Comparison of ENCODE assay signal across 16 cellular contexts in genomic region chr3:189298469-189299375, GRCh38.
DNase-seq lines count a peak whose midpoint lies in the region; ATAC-seq lines count a peak whose summit lies in the region.
"Had no signal": no experiment of that assay in that cellular context is flagged by ENCODE, and none has a peak within 500 bp of the region (broad histone marks: within the 10 kb centered on the region; RNA-seq: fewer than 3 reads in every experiment).

No MANE protein-coding gene starts in this region.

- H3K27ac Mint-ChIP-seq in activated naive CD4-positive, alpha-beta T cell treated with anti-CD3 and anti-CD28 coated beads, Interleukin-2, amount 50 U/mL, for 24 hours, result peak overlapping the region; percentile 59
- no peak overlapping the region for H3K27ac Mint-ChIP-seq in stimulated activated naive CD8-positive, alpha-beta T cell treated with anti-CD3 and anti-CD28 coated beads, Interleukin-15, amount 100 ng/mL, for 72 hours
- H3K27ac Mint-ChIP-seq: naive B cell, progenitor cell of endocrine pancreas had no signal

- no peak overlapping the region for H3K4ac ChIP-seq in mesendoderm (ENCODE audit: low read depth, low read length)

- no peaks in the 10 kb centered on the region for H3K27me3 Mint-ChIP-seq in activated naive CD4-positive, alpha-beta T cell treated with anti-CD3 and anti-CD28 coated beads, Interleukin-2, amount 50 U/mL, for 24 hours
- no peaks in the 10 kb centered on the region for H3K27me3 Mint-ChIP-seq in stimulated activated naive CD8-positive, alpha-beta T cell treated with anti-CD3 and anti-CD28 coated beads, Interleukin-15, amount 100 ng/mL, for 72 hours
- H3K27me3 Mint-ChIP-seq: progenitor cell of endocrine pancreas had no signal

- peak; percentile 84 for ATAC-seq in stimulated activated naive CD8-positive, alpha-beta T cell treated with anti-CD3 and anti-CD28 coated beads, Interleukin-15, amount 100 ng/mL, for 72 hours
- no peak for ATAC-seq in HG02938 (IDR thresholded peaks at IDR 0.05; ENCODE audit: unreplicated experiment)

- no peak overlapping the region for H4K5ac ChIP-seq in mesendoderm (ENCODE audit: low read length)

- peaks cover 67% of the 10 kb centered on the region for H3K4me1 Mint-ChIP-seq in activated naive CD4-positive, alpha-beta T cell treated with anti-CD3 and anti-CD28 coated beads, Interleukin-2, amount 50 U/mL, for 24 hours
- peaks cover 20% of the 10 kb centered on the region for H3K4me1 Mint-ChIP-seq in stimulated activated naive CD8-positive, alpha-beta T cell treated with anti-CD3 and anti-CD28 coated beads, Interleukin-15, amount 100 ng/mL, for 72 hours
- H3K4me1 Mint-ChIP-seq: naive B cell had no signal

- no peaks in the 10 kb centered on the region for H3K36me3 ChIP-seq in mesendoderm (ENCODE audit: control insufficient read depth, insufficient read depth, low read length)
- H3K36me3 ChIP-seq: cardiac muscle cell had no signal

- H2BK5ac ChIP-seq in mesendoderm (ENCODE audit: low read length), result no peak overlapping the region

- no peak overlapping the region for H2BK120ac ChIP-seq in mesendoderm (ENCODE audit: low read depth, low read length)

- H3K56ac ChIP-seq in mesendoderm (ENCODE audit: low read length), result no peak overlapping the region

- H3K36me3 Mint-ChIP-seq in activated naive CD4-positive, alpha-beta T cell treated with anti-CD3 and anti-CD28 coated beads, Interleukin-2, amount 50 U/mL, for 24 hours, result peaks cover under 1% of the 10 kb centered on the region
- H3K36me3 Mint-ChIP-seq: naive B cell had no signal

- H3K4me1 ChIP-seq in mesendoderm (ENCODE audit: control insufficient read depth, low read depth, low read length), result no peaks in the 10 kb centered on the region

- DNase-seq in activated naive CD4-positive, alpha-beta T cell treated with anti-CD3 and anti-CD28 coated beads, Interleukin-2, amount 50 U/mL, for 16 hours, result no peak
- DNase-seq in NOMO-1 (lab: John Stamatoyannopoulos, UW; ENCODE audit: unreplicated experiment in 2 of 2) (peak; percentile 57 to 71), epithelial cell of prostate (ENCODE audit: low read depth, low spot score) (peak; percentile 55), mesendoderm (no peak)
- DNase-seq in stimulated activated naive CD8-positive, alpha-beta T cell treated with anti-CD3 and anti-CD28 coated beads, Interleukin-15, amount 100 ng/mL, for 72 hours, result peak in 1 of 2 donors; percentile 20
- DNase-seq: activated CD4-positive, alpha-beta T cell treated with anti-CD3 and anti-CD28 coated beads, Interleukin-2, amount 50 U/mL, for 4 hours; effector memory CD4-positive, alpha-beta T cell; naive B cell; NCI-H1105 treated with DMSO at 0.1 percent for 48 hours; NCI-H82; Right ventricle myocardium superior; T1000 had no signal

- no peak overlapping the region for H3K23ac ChIP-seq in mesendoderm (ENCODE audit: low read length)

- no peak overlapping the region for H4K8ac ChIP-seq in mesendoderm (ENCODE audit: low read depth, low read length)

- H2AK5ac ChIP-seq in mesendoderm (ENCODE audit: low read length), result no peak overlapping the region

- no CpG with 5 or more reads among the region's 4 CpGs for WGBS in mesendoderm (ENCODE audit: extremely low coverage, insufficient coverage, low lambda C conversion rate)

- no peak overlapping the region for H2BK15ac ChIP-seq in mesendoderm (replicated peaks; ENCODE audit: low read depth)

- no peaks in the 10 kb centered on the region for H3K9me3 Mint-ChIP-seq in activated naive CD4-positive, alpha-beta T cell treated with anti-CD3 and anti-CD28 coated beads, Interleukin-2, amount 50 U/mL, for 24 hours
- H3K9me3 Mint-ChIP-seq in stimulated activated naive CD8-positive, alpha-beta T cell treated with anti-CD3 and anti-CD28 coated beads, Interleukin-15, amount 100 ng/mL, for 72 hours, result no peaks in the 10 kb centered on the region

- peak overlapping the region; percentile 76 for H3K27ac ChIP-seq in epithelial cell of prostate
- no peak overlapping the region for H3K27ac ChIP-seq in mesendoderm (ENCODE audit: low read depth, low read length)
- H3K27ac ChIP-seq: cardiac muscle cell had no signal

- no peak overlapping the region for H3K4me3 ChIP-seq in mesendoderm (ENCODE audit: low read length)
- H3K4me3 ChIP-seq: cardiac muscle cell had no signal

- H3K18ac ChIP-seq in mesendoderm (ENCODE audit: low read length), result no peak overlapping the region

- no peaks in the 10 kb centered on the region for H3K79me1 ChIP-seq in mesendoderm (ENCODE audit: low read length)

- no peaks in the 10 kb centered on the region for H3K27me3 ChIP-seq in mesendoderm (ENCODE audit: insufficient read depth, low read length, poor library complexity)
- H3K27me3 ChIP-seq: cardiac muscle cell had no signal

- H3K9ac ChIP-seq in mesendoderm (ENCODE audit: low read length), result no peak overlapping the region

- no peak overlapping the region for H3K4me2 ChIP-seq in mesendoderm (ENCODE audit: low read length)

- H3K4me3 Mint-ChIP-seq in activated naive CD4-positive, alpha-beta T cell treated with anti-CD3 and anti-CD28 coated beads, Interleukin-2, amount 50 U/mL, for 24 hours, result peak overlapping the region; percentile 54
- no peak overlapping the region for H3K4me3 Mint-ChIP-seq in stimulated activated naive CD8-positive, alpha-beta T cell treated with anti-CD3 and anti-CD28 coated beads, Interleukin-15, amount 100 ng/mL, for 72 hours
- H3K4me3 Mint-ChIP-seq: naive B cell had no signal

- H3K79me2 ChIP-seq in mesendoderm (ENCODE audit: control insufficient read depth, insufficient read depth, low read length), result no peaks in the 10 kb centered on the region

Comparison
In these comparisons a context has a peak if more than half of its experiments do, and no peak if none do; other contexts are left out.
1. DNase-seq: peak in NOMO-1 (2 of 2) and epithelial cell of prostate (single experiment); none in activated naive CD4-positive, alpha-beta T cell treated with anti-CD3 and anti-CD28 coated beads, Interleukin-2, amount 50 U/mL, for 16 hours (single experiment) and mesendoderm (single experiment).